In the genomic region with DNA sequence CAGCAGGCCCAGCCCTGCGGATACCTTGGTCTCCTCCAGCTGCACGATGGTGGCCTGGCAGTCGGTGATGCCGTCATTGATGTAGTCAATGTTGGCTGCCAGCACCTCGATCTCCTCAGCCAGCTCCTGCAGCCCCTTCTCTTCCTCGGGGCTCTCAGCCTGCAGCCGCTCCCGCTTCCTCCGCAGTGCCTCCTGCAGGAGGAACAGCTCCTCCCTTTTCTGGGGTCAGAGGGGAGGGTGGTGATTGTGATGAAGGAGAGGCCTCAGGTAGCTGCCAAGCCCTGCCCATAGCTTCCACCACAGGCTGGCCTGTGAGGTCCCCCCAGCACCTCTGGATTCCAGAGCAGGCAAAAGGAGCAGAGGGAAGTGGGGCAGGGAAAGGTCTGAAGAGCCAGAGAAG, we compare ENCODE assay signal across 1 cellular context.
TF ChIP-seq lines count a peak whose summit lies in the region.

No MANE protein-coding gene starts in this region.

TF ChIP-seq in GM23338, 12 proteins besides CTCF, POLR2A, EP300 and RAD21 (continued from another document):
- TF ChIP-seq, protein P1, sequence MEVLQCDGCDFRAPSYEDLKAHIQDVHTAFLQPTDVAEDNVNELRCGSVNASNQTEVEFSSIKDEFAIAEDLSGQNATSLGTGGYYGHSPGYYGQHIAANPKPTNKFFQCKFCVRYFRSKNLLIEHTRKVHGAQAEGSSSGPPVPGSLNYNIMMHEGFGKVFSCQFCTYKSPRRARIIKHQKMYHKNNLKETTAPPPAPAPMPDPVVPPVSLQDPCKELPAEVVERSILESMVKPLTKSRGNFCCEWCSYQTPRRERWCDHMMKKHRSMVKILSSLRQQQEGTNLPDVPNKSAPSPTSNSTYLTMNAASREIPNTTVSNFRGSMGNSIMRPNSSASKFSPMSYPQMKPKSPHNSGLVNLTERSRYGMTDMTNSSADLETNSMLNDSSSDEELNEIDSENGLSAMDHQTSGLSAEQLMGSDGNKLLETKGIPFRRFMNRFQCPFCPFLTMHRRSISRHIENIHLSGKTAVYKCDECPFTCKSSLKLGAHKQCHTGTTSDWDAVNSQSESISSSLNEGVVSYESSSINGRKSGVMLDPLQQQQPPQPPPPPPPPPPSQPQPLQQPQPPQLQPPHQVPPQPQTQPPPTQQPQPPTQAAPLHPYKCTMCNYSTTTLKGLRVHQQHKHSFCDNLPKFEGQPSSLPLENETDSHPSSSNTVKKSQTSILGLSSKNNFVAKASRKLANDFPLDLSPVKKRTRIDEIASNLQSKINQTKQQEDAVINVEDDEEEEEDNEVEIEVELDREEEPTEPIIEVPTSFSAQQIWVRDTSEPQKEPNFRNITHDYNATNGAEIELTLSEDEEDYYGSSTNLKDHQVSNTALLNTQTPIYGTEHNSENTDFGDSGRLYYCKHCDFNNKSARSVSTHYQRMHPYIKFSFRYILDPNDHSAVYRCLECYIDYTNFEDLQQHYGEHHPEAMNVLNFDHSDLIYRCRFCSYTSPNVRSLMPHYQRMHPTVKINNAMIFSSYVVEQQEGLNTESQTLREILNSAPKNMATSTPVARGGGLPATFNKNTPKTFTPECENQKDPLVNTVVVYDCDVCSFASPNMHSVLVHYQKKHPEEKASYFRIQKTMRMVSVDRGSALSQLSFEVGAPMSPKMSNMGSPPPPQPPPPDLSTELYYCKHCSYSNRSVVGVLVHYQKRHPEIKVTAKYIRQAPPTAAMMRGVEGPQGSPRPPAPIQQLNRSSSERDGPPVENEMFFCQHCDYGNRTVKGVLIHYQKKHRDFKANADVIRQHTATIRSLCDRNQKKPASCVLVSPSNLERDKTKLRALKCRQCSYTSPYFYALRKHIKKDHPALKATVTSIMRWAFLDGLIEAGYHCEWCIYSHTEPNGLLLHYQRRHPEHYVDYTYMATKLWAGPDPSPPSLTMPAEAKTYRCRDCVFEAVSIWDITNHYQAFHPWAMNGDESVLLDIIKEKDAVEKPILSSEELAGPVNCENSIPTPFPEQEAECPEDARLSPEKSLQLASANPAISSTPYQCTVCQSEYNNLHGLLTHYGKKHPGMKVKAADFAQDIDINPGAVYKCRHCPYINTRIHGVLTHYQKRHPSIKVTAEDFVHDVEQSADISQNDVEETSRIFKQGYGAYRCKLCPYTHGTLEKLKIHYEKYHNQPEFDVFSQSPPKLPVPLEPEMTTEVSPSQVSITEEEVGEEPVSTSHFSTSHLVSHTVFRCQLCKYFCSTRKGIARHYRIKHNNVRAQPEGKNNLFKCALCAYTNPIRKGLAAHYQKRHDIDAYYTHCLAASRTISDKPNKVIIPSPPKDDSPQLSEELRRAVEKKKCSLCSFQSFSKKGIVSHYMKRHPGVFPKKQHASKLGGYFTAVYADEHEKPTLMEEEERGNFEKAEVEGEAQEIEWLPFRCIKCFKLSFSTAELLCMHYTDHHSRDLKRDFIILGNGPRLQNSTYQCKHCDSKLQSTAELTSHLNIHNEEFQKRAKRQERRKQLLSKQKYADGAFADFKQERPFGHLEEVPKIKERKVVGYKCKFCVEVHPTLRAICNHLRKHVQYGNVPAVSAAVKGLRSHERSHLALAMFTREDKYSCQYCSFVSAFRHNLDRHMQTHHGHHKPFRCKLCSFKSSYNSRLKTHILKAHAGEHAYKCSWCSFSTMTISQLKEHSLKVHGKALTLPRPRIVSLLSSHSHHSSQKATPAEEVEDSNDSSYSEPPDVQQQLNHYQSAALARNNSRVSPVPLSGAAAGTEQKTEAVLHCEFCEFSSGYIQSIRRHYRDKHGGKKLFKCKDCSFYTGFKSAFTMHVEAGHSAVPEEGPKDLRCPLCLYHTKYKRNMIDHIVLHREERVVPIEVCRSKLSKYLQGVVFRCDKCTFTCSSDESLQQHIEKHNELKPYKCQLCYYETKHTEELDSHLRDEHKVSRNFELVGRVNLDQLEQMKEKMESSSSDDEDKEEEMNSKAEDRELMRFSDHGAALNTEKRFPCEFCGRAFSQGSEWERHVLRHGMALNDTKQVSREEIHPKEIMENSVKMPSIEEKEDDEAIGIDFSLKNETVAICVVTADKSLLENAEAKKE (CRISPR knock-in tag; IDR thresholded peaks at IDR 0.05) = no peak
- TF ChIP-seq EZH2 (IDR thresholded peaks at IDR 0.05; ENCODE audit: low read depth, unreplicated experiment) (no peak), POLR2AphosphoS5 (IDR thresholded peaks at IDR 0.05; ENCODE audit: low read depth) (no peak), EZH2phosphoT487 (IDR thresholded peaks at IDR 0.05; ENCODE audit: unreplicated experiment) (no peak), CREB1 (CRISPR knock-in tag; IDR thresholded peaks at IDR 0.05; ENCODE audit: low read depth) (no peak), JUNB (IDR thresholded peaks at IDR 0.05; ENCODE audit: unreplicated experiment) (no peak), ZNF114 (CRISPR knock-in tag; IDR thresholded peaks at IDR 0.05) (no peak), NANOG (IDR thresholded peaks at IDR 0.05; ENCODE audit: borderline replicate concordance) (no peak), STAT1 (IDR thresholded peaks at IDR 0.05; ENCODE audit: unreplicated experiment) (no peak)
- TF ChIP-seq, protein P2, sequence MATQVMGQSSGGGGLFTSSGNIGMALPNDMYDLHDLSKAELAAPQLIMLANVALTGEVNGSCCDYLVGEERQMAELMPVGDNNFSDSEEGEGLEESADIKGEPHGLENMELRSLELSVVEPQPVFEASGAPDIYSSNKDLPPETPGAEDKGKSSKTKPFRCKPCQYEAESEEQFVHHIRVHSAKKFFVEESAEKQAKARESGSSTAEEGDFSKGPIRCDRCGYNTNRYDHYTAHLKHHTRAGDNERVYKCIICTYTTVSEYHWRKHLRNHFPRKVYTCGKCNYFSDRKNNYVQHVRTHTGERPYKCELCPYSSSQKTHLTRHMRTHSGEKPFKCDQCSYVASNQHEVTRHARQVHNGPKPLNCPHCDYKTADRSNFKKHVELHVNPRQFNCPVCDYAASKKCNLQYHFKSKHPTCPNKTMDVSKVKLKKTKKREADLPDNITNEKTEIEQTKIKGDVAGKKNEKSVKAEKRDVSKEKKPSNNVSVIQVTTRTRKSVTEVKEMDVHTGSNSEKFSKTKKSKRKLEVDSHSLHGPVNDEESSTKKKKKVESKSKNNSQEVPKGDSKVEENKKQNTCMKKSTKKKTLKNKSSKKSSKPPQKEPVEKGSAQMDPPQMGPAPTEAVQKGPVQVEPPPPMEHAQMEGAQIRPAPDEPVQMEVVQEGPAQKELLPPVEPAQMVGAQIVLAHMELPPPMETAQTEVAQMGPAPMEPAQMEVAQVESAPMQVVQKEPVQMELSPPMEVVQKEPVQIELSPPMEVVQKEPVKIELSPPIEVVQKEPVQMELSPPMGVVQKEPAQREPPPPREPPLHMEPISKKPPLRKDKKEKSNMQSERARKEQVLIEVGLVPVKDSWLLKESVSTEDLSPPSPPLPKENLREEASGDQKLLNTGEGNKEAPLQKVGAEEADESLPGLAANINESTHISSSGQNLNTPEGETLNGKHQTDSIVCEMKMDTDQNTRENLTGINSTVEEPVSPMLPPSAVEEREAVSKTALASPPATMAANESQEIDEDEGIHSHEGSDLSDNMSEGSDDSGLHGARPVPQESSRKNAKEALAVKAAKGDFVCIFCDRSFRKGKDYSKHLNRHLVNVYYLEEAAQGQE (IDR thresholded peaks at IDR 0.05; ENCODE audit: unreplicated experiment) = no peak
